In genomic region chr10:113562108-113562507, GRCh38 we compare ENCODE assay signal across 2 cellular contexts.
TF ChIP-seq lines count a peak whose summit lies in the region.

No MANE protein-coding gene starts in this region.

TF ChIP-seq in liver, 16 proteins besides CTCF, POLR2A, EP300 and RAD21 (continued from another document):
- TF ChIP-seq, protein P1, sequence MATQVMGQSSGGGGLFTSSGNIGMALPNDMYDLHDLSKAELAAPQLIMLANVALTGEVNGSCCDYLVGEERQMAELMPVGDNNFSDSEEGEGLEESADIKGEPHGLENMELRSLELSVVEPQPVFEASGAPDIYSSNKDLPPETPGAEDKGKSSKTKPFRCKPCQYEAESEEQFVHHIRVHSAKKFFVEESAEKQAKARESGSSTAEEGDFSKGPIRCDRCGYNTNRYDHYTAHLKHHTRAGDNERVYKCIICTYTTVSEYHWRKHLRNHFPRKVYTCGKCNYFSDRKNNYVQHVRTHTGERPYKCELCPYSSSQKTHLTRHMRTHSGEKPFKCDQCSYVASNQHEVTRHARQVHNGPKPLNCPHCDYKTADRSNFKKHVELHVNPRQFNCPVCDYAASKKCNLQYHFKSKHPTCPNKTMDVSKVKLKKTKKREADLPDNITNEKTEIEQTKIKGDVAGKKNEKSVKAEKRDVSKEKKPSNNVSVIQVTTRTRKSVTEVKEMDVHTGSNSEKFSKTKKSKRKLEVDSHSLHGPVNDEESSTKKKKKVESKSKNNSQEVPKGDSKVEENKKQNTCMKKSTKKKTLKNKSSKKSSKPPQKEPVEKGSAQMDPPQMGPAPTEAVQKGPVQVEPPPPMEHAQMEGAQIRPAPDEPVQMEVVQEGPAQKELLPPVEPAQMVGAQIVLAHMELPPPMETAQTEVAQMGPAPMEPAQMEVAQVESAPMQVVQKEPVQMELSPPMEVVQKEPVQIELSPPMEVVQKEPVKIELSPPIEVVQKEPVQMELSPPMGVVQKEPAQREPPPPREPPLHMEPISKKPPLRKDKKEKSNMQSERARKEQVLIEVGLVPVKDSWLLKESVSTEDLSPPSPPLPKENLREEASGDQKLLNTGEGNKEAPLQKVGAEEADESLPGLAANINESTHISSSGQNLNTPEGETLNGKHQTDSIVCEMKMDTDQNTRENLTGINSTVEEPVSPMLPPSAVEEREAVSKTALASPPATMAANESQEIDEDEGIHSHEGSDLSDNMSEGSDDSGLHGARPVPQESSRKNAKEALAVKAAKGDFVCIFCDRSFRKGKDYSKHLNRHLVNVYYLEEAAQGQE (IDR thresholded peaks at IDR 0.05): no peak
- peak in 1 of 2 donors; percentile 38 for TF ChIP-seq RXRA (IDR thresholded peaks at IDR 0.05)

TF ChIP-seq in HepG2, 621 proteins besides CTCF, POLR2A, EP300 and RAD21 (continued from another document):
- TF ChIP-seq HMGXB4 (CRISPR knock-in tag; IDR thresholded peaks at IDR 0.05; ENCODE audit: borderline replicate concordance in 1 of 2, low read depth in 1 of 2): no peak
- TF ChIP-seq ZMAT3 (CRISPR knock-in tag; conservative IDR thresholded peaks at IDR 0.05): no peak
- TF ChIP-seq SYNCRIP (IDR thresholded peaks at IDR 0.05; ENCODE audit: insufficient read depth, low read depth, low read length): no peak
- no peak for TF ChIP-seq SRF (IDR thresholded peaks at IDR 0.05; ENCODE audit: low read depth, low read length)
- no peak for TF ChIP-seq ZFP36L2 (CRISPR knock-in tag; IDR thresholded peaks at IDR 0.05)
- TF ChIP-seq NR2F6 (IDR thresholded peaks at IDR 0.05): no peak
- no peak for TF ChIP-seq NR2F6 (CRISPR knock-in tag; IDR thresholded peaks at IDR 0.05)
- TF ChIP-seq KLF13 (CRISPR knock-in tag; IDR thresholded peaks at IDR 0.05): no peak
- no peak for TF ChIP-seq RAD51 (IDR thresholded peaks at IDR 0.05; ENCODE audit: borderline replicate concordance)
- TF ChIP-seq, protein P2, sequence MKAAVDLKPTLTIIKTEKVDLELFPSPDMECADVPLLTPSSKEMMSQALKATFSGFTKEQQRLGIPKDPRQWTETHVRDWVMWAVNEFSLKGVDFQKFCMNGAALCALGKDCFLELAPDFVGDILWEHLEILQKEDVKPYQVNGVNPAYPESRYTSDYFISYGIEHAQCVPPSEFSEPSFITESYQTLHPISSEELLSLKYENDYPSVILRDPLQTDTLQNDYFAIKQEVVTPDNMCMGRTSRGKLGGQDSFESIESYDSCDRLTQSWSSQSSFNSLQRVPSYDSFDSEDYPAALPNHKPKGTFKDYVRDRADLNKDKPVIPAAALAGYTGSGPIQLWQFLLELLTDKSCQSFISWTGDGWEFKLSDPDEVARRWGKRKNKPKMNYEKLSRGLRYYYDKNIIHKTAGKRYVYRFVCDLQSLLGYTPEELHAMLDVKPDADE (CRISPR knock-in tag; IDR thresholded peaks at IDR 0.05): no peak
- TF ChIP-seq, protein P3, sequence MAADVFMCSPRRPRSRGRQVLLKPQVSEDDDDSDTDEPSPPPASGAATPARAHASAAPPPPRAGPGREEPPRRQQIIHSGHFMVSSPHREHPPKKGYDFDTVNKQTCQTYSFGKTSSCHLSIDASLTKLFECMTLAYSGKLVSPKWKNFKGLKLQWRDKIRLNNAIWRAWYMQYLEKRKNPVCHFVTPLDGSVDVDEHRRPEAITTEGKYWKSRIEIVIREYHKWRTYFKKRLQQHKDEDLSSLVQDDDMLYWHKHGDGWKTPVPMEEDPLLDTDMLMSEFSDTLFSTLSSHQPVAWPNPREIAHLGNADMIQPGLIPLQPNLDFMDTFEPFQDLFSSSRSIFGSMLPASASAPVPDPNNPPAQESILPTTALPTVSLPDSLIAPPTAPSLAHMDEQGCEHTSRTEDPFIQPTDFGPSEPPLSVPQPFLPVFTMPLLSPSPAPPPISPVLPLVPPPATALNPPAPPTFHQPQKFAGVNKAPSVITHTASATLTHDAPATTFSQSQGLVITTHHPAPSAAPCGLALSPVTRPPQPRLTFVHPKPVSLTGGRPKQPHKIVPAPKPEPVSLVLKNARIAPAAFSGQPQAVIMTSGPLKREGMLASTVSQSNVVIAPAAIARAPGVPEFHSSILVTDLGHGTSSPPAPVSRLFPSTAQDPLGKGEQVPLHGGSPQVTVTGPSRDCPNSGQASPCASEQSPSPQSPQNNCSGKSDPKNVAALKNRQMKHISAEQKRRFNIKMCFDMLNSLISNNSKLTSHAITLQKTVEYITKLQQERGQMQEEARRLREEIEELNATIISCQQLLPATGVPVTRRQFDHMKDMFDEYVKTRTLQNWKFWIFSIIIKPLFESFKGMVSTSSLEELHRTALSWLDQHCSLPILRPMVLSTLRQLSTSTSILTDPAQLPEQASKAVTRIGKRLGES (CRISPR knock-in tag; IDR thresholded peaks at IDR 0.05; ENCODE audit: borderline replicate concordance): no peak
- no peak for TF ChIP-seq FOXA3 (CRISPR knock-in tag; IDR thresholded peaks at IDR 0.05)
- no peak for TF ChIP-seq GFI1 (CRISPR knock-in tag; IDR thresholded peaks at IDR 0.05; ENCODE audit: borderline replicate concordance)
- no peak for TF ChIP-seq TOE1 (CRISPR knock-in tag; IDR thresholded peaks at IDR 0.05)
- TF ChIP-seq SRSF4 (IDR thresholded peaks at IDR 0.05; ENCODE audit: low read depth, low read length, poor library complexity, severe bottlenecking): no peak
- TF ChIP-seq ZNF605 (CRISPR knock-in tag; IDR thresholded peaks at IDR 0.05): no peak
